Comparison of ENCODE assay signal across 14 cellular contexts in the genomic region with DNA sequence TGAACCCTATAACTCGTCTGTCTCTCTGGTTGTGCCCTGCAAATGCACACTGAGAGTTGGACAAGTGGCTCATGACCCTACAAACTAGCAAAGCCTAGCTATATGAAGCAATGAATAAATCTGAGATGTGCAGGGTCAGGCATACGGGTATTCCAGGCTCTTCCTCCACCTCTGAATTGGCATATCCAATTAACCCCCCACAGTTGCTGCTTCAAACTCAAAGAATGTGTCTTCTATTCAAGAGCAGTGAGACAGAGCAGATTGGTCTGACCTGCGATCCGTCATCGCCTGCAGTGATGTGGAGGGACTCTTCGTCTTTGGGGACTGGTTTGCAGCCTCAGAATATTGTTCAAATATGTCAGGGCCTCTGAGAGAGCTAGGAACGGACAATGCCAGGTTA. TPM values are rescaled to one million over a fixed set of nuclear protein-coding genes. Genes with fewer than 3 reads are reported as not detected.
"Had no signal": no experiment of that assay in that cellular context is flagged by ENCODE, and none has a peak within 500 bp of the region (broad histone marks: within the 10 kb centered on the region; RNA-seq: fewer than 3 reads in every experiment).

No MANE protein-coding gene starts in this region.

- H3K27ac ChIP-seq: brain microvascular endothelial cell, gastroesophageal sphincter, heart right ventricle, thyroid gland had no signal

- H3K27me3 ChIP-seq: brain microvascular endothelial cell, thyroid gland had no signal

- H3K4me1 Mint-ChIP-seq: activated naive CD8-positive, alpha-beta T cell treated with anti-CD3 and anti-CD28 coated beads, Interleukin-2, amount 10 ng/mL, durations not matched to agents 7 days and 5 days; immature natural killer cell; mesothelial cell of epicardium; stimulated activated naive B cell treated with anti-CD40 and anti-IgM and Interleukin-4, amounts not matched to agents 10 μg/mL and 1 μg/mL and 100 μg/mL, for 72 hours had no signal

- H3K4me3 Mint-ChIP-seq: activated naive CD8-positive, alpha-beta T cell treated with anti-CD3 and anti-CD28 coated beads, Interleukin-2, amount 10 ng/mL, durations not matched to agents 7 days and 5 days; effector memory CD8-positive, alpha-beta T cell; immature natural killer cell; mesothelial cell of epicardium; stimulated activated naive B cell treated with anti-CD40 and anti-IgM and Interleukin-4, amounts not matched to agents 10 μg/mL and 1 μg/mL and 100 μg/mL, for 72 hours had no signal

- H3K9me3 ChIP-seq: gastroesophageal sphincter, heart right ventricle, thyroid gland had no signal

- H3K4me3 ChIP-seq: gastroesophageal sphincter, heart right ventricle, thyroid gland had no signal

- H3K9me3 Mint-ChIP-seq: activated naive CD8-positive, alpha-beta T cell treated with anti-CD3 and anti-CD28 coated beads, Interleukin-2, amount 10 ng/mL, durations not matched to agents 7 days and 5 days; mesothelial cell of epicardium had no signal

- H3K27ac Mint-ChIP-seq: activated naive CD8-positive, alpha-beta T cell treated with anti-CD3 and anti-CD28 coated beads, Interleukin-2, amount 10 ng/mL, durations not matched to agents 7 days and 5 days; effector memory CD8-positive, alpha-beta T cell; immature natural killer cell; mesothelial cell of epicardium; stimulated activated naive B cell treated with anti-CD40 and anti-IgM and Interleukin-4, amounts not matched to agents 10 μg/mL and 1 μg/mL and 100 μg/mL, for 72 hours had no signal

- H3K4me1 ChIP-seq: gastroesophageal sphincter, heart right ventricle, thyroid gland had no signal

- ATAC-seq: effector memory CD8-positive, alpha-beta T cell; gastroesophageal sphincter; heart right ventricle; stimulated activated naive B cell treated with anti-CD40 and anti-IgM and Interleukin-4, amounts not matched to agents 10 μg/mL and 1 μg/mL and 100 μg/mL, for 72 hours had no signal

- H3K36me3 Mint-ChIP-seq: activated naive CD8-positive, alpha-beta T cell treated with anti-CD3 and anti-CD28 coated beads, Interleukin-2, amount 10 ng/mL, durations not matched to agents 7 days and 5 days; immature natural killer cell; mesothelial cell of epicardium; stimulated activated naive B cell treated with anti-CD40 and anti-IgM and Interleukin-4, amounts not matched to agents 10 μg/mL and 1 μg/mL and 100 μg/mL, for 72 hours had no signal

- H3K27me3 Mint-ChIP-seq: activated naive CD8-positive, alpha-beta T cell treated with anti-CD3 and anti-CD28 coated beads, Interleukin-2, amount 10 ng/mL, durations not matched to agents 7 days and 5 days; effector memory CD8-positive, alpha-beta T cell had no signal

- H3K36me3 ChIP-seq: brain microvascular endothelial cell, gastroesophageal sphincter, heart right ventricle, thyroid gland had no signal

- DNase-seq: activated CD4-positive, alpha-beta T cell treated with anti-CD3 and anti-CD28 coated beads, Interleukin-2, amount 50 U/mL, for 1 hour; activated naive CD4-positive, alpha-beta T cell; activated naive CD8-positive, alpha-beta T cell treated with anti-CD3 and anti-CD28 coated beads, Interleukin-2, amount 10 ng/mL, durations not matched to agents 7 days and 5 days; activated T-cell treated with anti-CD3 and anti-CD28 coated beads for 4 hours; brain microvascular endothelial cell; effector memory CD8-positive, alpha-beta T cell; heart right ventricle; immature natural killer cell; stimulated activated CD4-positive, alpha-beta T cell treated with anti-CD3 and anti-CD28 coated beads, Interleukin-4, amount 100 ng/mL, for 1 hour; stimulated activated naive B cell treated with anti-CD40 and anti-IgM and Interleukin-4, amounts not matched to agents 10 μg/mL and 1 μg/mL and 100 μg/mL, for 72 hours; T-helper 2 cell; thyroid gland had no signal

RNA-seq across cellular contexts. Expression of a gene that starts 59.8 kb away (rescaled TPM):
- total RNA-seq: activated naive CD8-positive, alpha-beta T cell treated with anti-CD3 and anti-CD28 coated beads, Interleukin-2, amount 10 ng/mL, durations not matched to agents 7 days and 5 days; gastroesophageal sphincter had no signal
